ENCODE assay signal across 21 cellular contexts in the genomic region with DNA sequence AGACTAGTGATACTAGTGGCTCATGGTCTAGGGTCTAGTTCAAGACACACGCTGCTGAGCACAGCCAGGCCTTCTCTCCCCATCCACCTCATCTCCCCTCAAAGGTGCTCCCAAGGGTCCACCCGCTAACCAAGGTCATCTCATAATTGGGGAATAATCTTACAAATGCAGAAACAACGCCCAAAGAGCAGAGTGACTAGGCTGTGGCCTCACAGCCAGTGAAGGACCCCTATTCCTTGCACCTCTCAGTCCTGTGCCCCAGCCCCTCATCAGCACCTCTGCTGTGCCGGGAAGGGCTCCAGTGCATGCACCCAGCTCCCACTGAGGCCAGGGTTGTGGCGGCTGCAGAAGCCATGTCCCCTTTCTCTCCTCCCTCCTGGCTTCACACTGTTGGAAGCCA.
DNase-seq lines count a peak whose midpoint lies in the region; ATAC-seq and TF ChIP-seq lines count a peak whose summit lies in the region.
"Had no signal": no experiment of that assay in that cellular context is flagged by ENCODE, and none has a peak within 500 bp of the region (broad histone marks: within the 10 kb centered on the region; RNA-seq: fewer than 3 reads in every experiment).

No MANE protein-coding gene starts in this region.

- no peaks in the 10 kb centered on the region for H3K36me3 ChIP-seq in ACC112 (ENCODE audit: insufficient read depth, low read length)
- no peaks in the 10 kb centered on the region for H3K36me3 ChIP-seq in HCT116 (ENCODE audit: control insufficient read depth in 1 of 2, insufficient read depth in 2 of 2, low read length in 2 of 2)
- no peaks in the 10 kb centered on the region for H3K36me3 ChIP-seq in SJSA1
- H3K36me3 ChIP-seq: MG63, Peyer's patch had no signal

- TF ChIP-seq RAD21 in HCT116 (IDR thresholded peaks at IDR 0.05; ENCODE audit: low read depth), result no peak

- RAD21 ChIA-PET in HCT116 (lab: Charles Lee; ENCODE audit: low non-redundant PET in 1 of 2, low total read pairs in 2 of 2, uncharacterized antibody in 2 of 2, unreplicated experiment in 2 of 2), result no interaction called here

- H2AFZ ChIP-seq in ACC112 (ENCODE audit: low read length, unreplicated experiment) (no peak overlapping the region), HCT116 (ENCODE audit: low read depth, low read length, poor library complexity, severe bottlenecking) (no peak overlapping the region)

- H3K9me3 ChIP-seq in HCT116 (ENCODE audit: control insufficient read depth in 1 of 2, insufficient read depth in 1 of 2, low read depth in 1 of 2, low read length in 2 of 2), result no peaks in the 10 kb centered on the region
- no peaks in the 10 kb centered on the region for H3K9me3 ChIP-seq in SJSA1 (replicated peaks)
- H3K9me3 ChIP-seq: MG63, Peyer's patch had no signal

- no peaks in the 10 kb centered on the region for H3K9me2 ChIP-seq in HCT116 (ENCODE audit: insufficient read depth)

- CTCF ChIA-PET in HCT116 (lab: Charles Lee), result interaction anchor here (2.0 kb wide), 1 partner anchor 16 kb away, joined by 7 read pairs; no protein-coding TSS in a partner anchor

- no peaks in the 10 kb centered on the region for H3K9me3 Mint-ChIP-seq in natural killer cell

- peaks cover 32 to 52% of the 10 kb centered on the region in 2 donors for H3K4me1 Mint-ChIP-seq in natural killer cell

- no peaks in the 10 kb centered on the region for H4K20me1 ChIP-seq in HCT116 (ENCODE audit: insufficient read depth)

- no peak overlapping the region for H3K9ac ChIP-seq in HCT116 (ENCODE audit: low read length)

- peak overlapping the region in 1 of 2 donors; percentile 83 for H3K27ac Mint-ChIP-seq in natural killer cell

- H3K79me2 ChIP-seq in ACC112 (ENCODE audit: control insufficient read depth, insufficient read depth, low read length, unreplicated experiment) (no peaks in the 10 kb centered on the region), HCT116 (ENCODE audit: insufficient read depth, low read length) (no peaks in the 10 kb centered on the region)

- TF ChIP-seq CTCF in HCT116 (IDR thresholded peaks at IDR 0.05 in 2 of 3, conservative IDR thresholded peaks at IDR 0.05 in 1 of 3; ENCODE audit: borderline replicate concordance in 1 of 3, insufficient read depth in 1 of 3, low read depth in 2 of 3, low read length in 2 of 3), result no peak
- TF ChIP-seq CTCF in natural killer cell (IDR thresholded peaks at IDR 0.05), result no peak

- DNase-seq in HCT116 (ENCODE audit: low read depth, low spot score) (no peak), SJSA1 (ENCODE audit: low read depth in 1 of 2, low spot score in 2 of 2) (no peak), natural killer cell (no peak), NCI-H2107 (lab: John Stamatoyannopoulos, UW) (no peak)
- DNase-seq: HCEC 1CT, NCI-H1105 treated with DMSO at 0.1 percent for 48 hours, NCI-H146, NCI-H1930, NCI-H446, NCI-H526, SHP77 treated with DMSO at 0.1 percent for 48 hours, T-helper 17 cell had no signal

- no peaks in the 10 kb centered on the region for H3K36me3 Mint-ChIP-seq in natural killer cell

- H3K4me1 ChIP-seq in ACC112 (ENCODE audit: control insufficient read depth, insufficient read depth, low read length, unreplicated experiment) (peaks cover 46% of the 10 kb centered on the region), HCT116 (ENCODE audit: control insufficient read depth in 1 of 2, insufficient read depth in 2 of 2, low read length in 2 of 2) (peaks cover 26 to 38% of the 10 kb centered on the region in 2 experiments), SJSA1 (replicated peaks) (peaks cover 44% of the 10 kb centered on the region)

- H3K27me3 Mint-ChIP-seq in natural killer cell (ENCODE audit: low read depth in 2 of 2), result peaks cover 41 to 60% of the 10 kb centered on the region in 2 donors

- peak overlapping the region; percentile 15 for H3K4me3 Mint-ChIP-seq in natural killer cell
- H3K4me3 Mint-ChIP-seq: T-helper 17 cell had no signal

- TF ChIP-seq POLR2A in HCT116 (IDR thresholded peaks at IDR 0.05; ENCODE audit: borderline replicate concordance, extremely low read depth, insufficient read depth, insufficient read length), result no peak

- peak overlapping the region; percentile 82; the same call in 1 of the 2 replicates for H3K4me2 ChIP-seq in HCT116 (ENCODE audit: low read length)

- no TSS peak for BruUV-seq in HCT116 (replicated peaks; lab: Mats Ljungman, UMichigan)

- H3K27me3 ChIP-seq in ACC112 (ENCODE audit: insufficient read depth, low read length) (no peaks in the 10 kb centered on the region), HCT116 (ENCODE audit: insufficient read depth, low read length) (0 out of 2 replicates have a peak, but pooled peaks cover 3% of the 10 kb centered on the region), SJSA1 (replicated peaks) (no peaks in the 10 kb centered on the region)
- H3K27me3 ChIP-seq: MG63, Peyer's patch had no signal

- H3K27ac ChIP-seq in ACC112 (ENCODE audit: low read depth, low read length) (0 out of 2 replicates have a peak overlapping the region, but pooled peaks have one; percentile 94), HCT116 (ENCODE audit: low read depth, low read length) (no peak overlapping the region), SJSA1 (peak overlapping the region; percentile 98)
- H3K27ac ChIP-seq: Peyer's patch, SK-N-MC had no signal

- POLR2A ChIA-PET in HCT116 (lab: Charles Lee), result no interaction called here

- intact Hi-C loops in HCT116 (cut with micrococcal nuclease), result no loop called here
- intact Hi-C loops in natural killer cell (cut with micrococcal nuclease), result no loop called here

- no peak for ATAC-seq in HCT116
- no peak for ATAC-seq in natural killer cell
- no peak for ATAC-seq in GM19452 (IDR thresholded peaks at IDR 0.05; ENCODE audit: unreplicated experiment)
- ATAC-seq in GM19395 (IDR thresholded peaks at IDR 0.05; ENCODE audit: unreplicated experiment), result no peak
- no peak for ATAC-seq in GM18868 (IDR thresholded peaks at IDR 0.05; ENCODE audit: unreplicated experiment)
- ATAC-seq: HepG2, K562, T-helper 17 cell had no signal

- H3K4me3 ChIP-seq in ACC112 (ENCODE audit: low read depth, low read length) (no peak overlapping the region), HCT116 (replicated peaks in 1 of 2; ENCODE audit: low read depth in 1 of 2, low read length in 2 of 2) (no peak overlapping the region), SJSA1 (no peak overlapping the region)
- H3K4me3 ChIP-seq: K562, MG63, Peyer's patch, SK-N-MC had no signal

TF ChIP-seq in HCT116, 20 proteins besides CTCF, POLR2A, EP300 and RAD21:
- no peak for TF ChIP-seq POLR2AphosphoS5 (IDR thresholded peaks at IDR 0.05; ENCODE audit: low read depth, low read length)
- TF ChIP-seq ELF1 (IDR thresholded peaks at IDR 0.05; ENCODE audit: borderline replicate concordance, low read depth), result no peak
- no peak for TF ChIP-seq CBX3 (IDR thresholded peaks at IDR 0.05; ENCODE audit: low read depth)
- no peak for TF ChIP-seq EZH2 (IDR thresholded peaks at IDR 0.05)
- no peak for TF ChIP-seq ZFX (IDR thresholded peaks at IDR 0.05)
- TF ChIP-seq SIN3A (IDR thresholded peaks at IDR 0.05; ENCODE audit: low read depth), result no peak
- no peak for TF ChIP-seq SRF (IDR thresholded peaks at IDR 0.05; ENCODE audit: low read depth)
- TF ChIP-seq, protein P1, sequence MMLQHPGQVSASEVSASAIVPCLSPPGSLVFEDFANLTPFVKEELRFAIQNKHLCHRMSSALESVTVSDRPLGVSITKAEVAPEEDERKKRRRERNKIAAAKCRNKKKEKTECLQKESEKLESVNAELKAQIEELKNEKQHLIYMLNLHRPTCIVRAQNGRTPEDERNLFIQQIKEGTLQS (IDR thresholded peaks at IDR 0.05), result no peak
- no peak for TF ChIP-seq CEBPB (IDR thresholded peaks at IDR 0.05; ENCODE audit: low read depth)
- no peak for TF ChIP-seq FOSL1 (IDR thresholded peaks at IDR 0.05; ENCODE audit: low read depth)
- no peak for TF ChIP-seq TCF7L2 (IDR thresholded peaks at IDR 0.05; ENCODE audit: borderline replicate concordance, extremely low read depth, insufficient read depth, insufficient read length)
